9 cellular contexts compared by ENCODE assay signal in genomic region chr13:34542321-34542720, GRCh38.
"Had no signal": no experiment of that assay in that cellular context is flagged by ENCODE, and none has a peak within 500 bp of the region (broad histone marks: within the 10 kb centered on the region; RNA-seq: fewer than 3 reads in every experiment).

No MANE protein-coding gene starts in this region.

- H3K27ac ChIP-seq: GM23248, HL-60 had no signal

- H3K36me3 Mint-ChIP-seq: IgD-negative memory B cell had no signal

- H3K9ac ChIP-seq: GM23248 had no signal

- H3K36me3 ChIP-seq: HAP-1 had no signal

- H3K4me3 Mint-ChIP-seq: HFFc6, IgD-negative memory B cell had no signal

- DNase-seq: GM23248, GOT3, H7, HFFc6 had no signal

- H3K4me1 Mint-ChIP-seq: IgD-negative memory B cell had no signal

- H3K4me1 ChIP-seq: HAP-1 had no signal

- H3K27me3 Mint-ChIP-seq: IgD-negative memory B cell had no signal

- H3K9me3 Mint-ChIP-seq: IgD-negative memory B cell had no signal

- FAIRE-seq: HepG2 had no signal

- ATAC-seq: HCT116, HepG2 had no signal

- H3K4me3 ChIP-seq: GM23248, HAP-1 had no signal

- H2AFZ ChIP-seq: GM23248 had no signal

- H3K9me3 ChIP-seq: HAP-1 had no signal

- H3K27ac Mint-ChIP-seq: HFFc6, IgD-negative memory B cell had no signal
